30 cellular contexts compared by ENCODE assay signal in the genomic region with DNA sequence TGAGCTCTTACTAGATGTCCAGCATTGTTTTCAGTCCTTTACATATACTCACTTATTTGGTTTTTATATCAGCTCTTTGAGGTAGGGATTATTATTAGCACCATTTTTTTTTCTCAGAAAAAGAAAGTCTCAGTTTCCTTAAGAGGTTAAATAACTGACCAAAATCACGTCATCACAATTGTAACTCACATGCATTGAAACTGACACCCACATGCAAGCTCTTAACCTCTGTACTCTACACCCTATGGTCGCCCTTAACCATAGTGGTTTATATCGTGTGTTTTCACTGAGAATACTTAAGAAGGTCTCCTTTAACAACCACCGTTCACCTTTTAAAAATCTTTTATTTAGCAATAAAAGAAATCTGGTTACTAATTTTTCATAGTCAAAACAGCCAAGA.
DNase-seq lines count a peak whose midpoint lies in the region; ATAC-seq lines count a peak whose summit lies in the region.
"Had no signal": no experiment of that assay in that cellular context is flagged by ENCODE, and none has a peak within 500 bp of the region (broad histone marks: within the 10 kb centered on the region; RNA-seq: fewer than 3 reads in every experiment).

No MANE protein-coding gene starts in this region.

- ATAC-seq in GM18858 (IDR thresholded peaks at IDR 0.05; ENCODE audit: unreplicated experiment): peak; percentile 70
- ATAC-seq in GM21381 (IDR thresholded peaks at IDR 0.05; ENCODE audit: unreplicated experiment): peak; percentile 74
- peak; percentile 78 for ATAC-seq in HG02870 (IDR thresholded peaks at IDR 0.05; ENCODE audit: unreplicated experiment)
- ATAC-seq in HG03575 (IDR thresholded peaks at IDR 0.05; ENCODE audit: extremely low read depth, insufficient number of reproducible peaks, low FRiP score, unreplicated experiment): peak; percentile 44
- ATAC-seq: heart right ventricle; left colon; naive thymus-derived CD4-positive, alpha-beta T cell had no signal

- DNase-seq in HUDEP-2 (lab: John Stamatoyannopoulos, UW; ENCODE audit: unreplicated experiment in 76 of 76) (no peak), LoVo (ENCODE audit: low spot score) (no peak), activated gamma-delta T cell (lab: John Stamatoyannopoulos, UW) (no peak), NCI-H1092 (lab: John Stamatoyannopoulos, UW) (no peak)
- DNase-seq: activated CD4-positive, alpha-beta T cell treated with anti-CD3 and anti-CD28 coated beads, Interleukin-2, amount 50 U/mL, for 48 hours; activated CD4-positive, CD25-positive, alpha-beta regulatory T cell; activated effector memory CD4-positive, alpha-beta T cell treated with anti-CD3 and anti-CD28 coated beads, Interleukin-2, amount 50 U/mL, for 16 hours; brain microvascular endothelial cell; CD4-positive, alpha-beta memory T cell; DMS153; effector CD4-positive, alpha-beta T cell; erythroblast; foreskin fibroblast; H9; heart right ventricle; KG1; left colon; mesendoderm; naive thymus-derived CD4-positive, alpha-beta T cell; NCI-H1694; retina; spleen; stimulated activated CD4-positive, alpha-beta T cell treated with anti-CD3 and anti-CD28 coated beads, Interleukin-4, amount 100 ng/mL, for 1 hour; stimulated activated naive CD4-positive, alpha-beta T cell; T-helper 9 cell; transverse colon had no signal
